8 cellular contexts compared by ENCODE assay signal in genomic region chr1:234817313-234818039, GRCh38.
A peak's percentile ranks its signal among the peaks of the same experiment; 100 is the strongest.
DNase-seq lines count a peak whose midpoint lies in the region; ATAC-seq, FAIRE-seq and TF ChIP-seq lines count a peak whose summit lies in the region.
"Not testable (repeated sequence)": the region's sequence is repeated elsewhere in the genome, so short reads cannot be mapped to it uniquely, and the experiment has no call there.

No MANE protein-coding gene starts in this region.

- not testable (repeated sequence) for H2BK15ac ChIP-seq in mesenchymal stem cell (ENCODE audit: low read depth, poor library complexity, severe bottlenecking)

- H3K36me3 ChIP-seq in esophagus squamous epithelium; mesenchymal stem cell (ENCODE audit: control insufficient read depth in 1 of 2, insufficient read depth in 2 of 2, low read depth in 1 of 2, low read length in 2 of 2); psoas muscle (ENCODE audit: insufficient read depth in 1 of 2, low read depth in 1 of 2); transverse colon: not testable (repeated sequence)

- not testable (repeated sequence) for TF ChIP-seq POLR2A in A549 (IDR thresholded peaks at IDR 0.05; ENCODE audit: low read length); esophagus squamous epithelium (IDR thresholded peaks at IDR 0.05)
- TF ChIP-seq POLR2A in transverse colon (IDR thresholded peaks at IDR 0.05) = peak; percentile 51

- TF ChIP-seq CTCF in A549 (IDR thresholded peaks at IDR 0.05); HFFc6 (IDR thresholded peaks at IDR 0.05); esophagus squamous epithelium (IDR thresholded peaks at IDR 0.05); psoas muscle (IDR thresholded peaks at IDR 0.05); transverse colon (IDR thresholded peaks at IDR 0.05): not testable (repeated sequence)

- not testable (repeated sequence) for H2BK12ac ChIP-seq in mesenchymal stem cell (ENCODE audit: low read length in 2 of 2)

- not testable (repeated sequence) for H3K4ac ChIP-seq in mesenchymal stem cell (ENCODE audit: low read depth in 1 of 2, low read length in 2 of 2)

- not testable (repeated sequence) for H3K79me1 ChIP-seq in mesenchymal stem cell (replicated peaks; ENCODE audit: low read length, poor library complexity, severe bottlenecking)

- intact Hi-C loops in esophagus squamous epithelium (cut with DNase I); psoas muscle (cut with DNase I); transverse colon (cut with DNase I; ENCODE audit: low total_unique reads): not testable (repeated sequence)

- peak overlapping the region; percentile 92 to 95 for H3K27ac ChIP-seq in A549
- peak overlapping the region; percentile 24 to 78 (median 60) for H3K27ac ChIP-seq in esophagus squamous epithelium
- peak overlapping the region; percentile 95 for H3K27ac ChIP-seq in mesenchymal stem cell (ENCODE audit: low read length, poor library complexity, severe bottlenecking)
- H3K27ac ChIP-seq in psoas muscle = peak overlapping the region; percentile 41
- H3K27ac ChIP-seq in transverse colon = peak overlapping the region; percentile 86 to 94 (median 90)

- not testable (repeated sequence) for H3K9me3 ChIP-seq in A549; esophagus squamous epithelium; mesenchymal stem cell (ENCODE audit: control insufficient read depth, low read length); psoas muscle; transverse colon

- ATAC-seq in A549 (peak; percentile 60 to 74), psoas muscle (peak in 1 of 4 donors; percentile 7)

- H2BK120ac ChIP-seq in mesenchymal stem cell (ENCODE audit: low read depth, low read length) = not testable (repeated sequence)

- H3K27me3 Mint-ChIP-seq in HFFc6 (ENCODE audit: insufficient read depth) = not testable (repeated sequence)

- POLR2A ChIA-PET in A549 (lab: Yijun Ruan, JAX) = not testable (repeated sequence)

- H3K27me3 ChIP-seq in esophagus squamous epithelium; mesenchymal stem cell (ENCODE audit: control insufficient read depth in 1 of 2, insufficient read depth in 1 of 2, low read length in 2 of 2); psoas muscle (ENCODE audit: insufficient read depth in 3 of 3, low read length in 2 of 3); transverse colon: not testable (repeated sequence)

- peak overlapping the region; percentile 82 for H3K27ac Mint-ChIP-seq in HFFc6

- H3K9me3 Mint-ChIP-seq in HFFc6 = not testable (repeated sequence)

- not testable (repeated sequence) for H3K14ac ChIP-seq in mesenchymal stem cell (ENCODE audit: low read length in 2 of 2)

- H3K36me3 Mint-ChIP-seq in HFFc6 (ENCODE audit: low read depth) = not testable (repeated sequence)

- not testable (repeated sequence) for H3K4me3 ChIP-seq in A549; esophagus squamous epithelium; mesenchymal stem cell (ENCODE audit: insufficient read depth in 1 of 2, low read depth in 1 of 2, low read length in 2 of 2); psoas muscle; transverse colon

- H2AK5ac ChIP-seq in mesenchymal stem cell (ENCODE audit: low read length, severe bottlenecking) = not testable (repeated sequence)

- H3K18ac ChIP-seq in mesenchymal stem cell (ENCODE audit: low read depth in 1 of 2, low read length in 2 of 2) = not testable (repeated sequence)

- H2BK5ac ChIP-seq in mesenchymal stem cell (ENCODE audit: low read depth, low read length, poor library complexity, severe bottlenecking) = peak overlapping the region; percentile 73

- peaks cover 18% of the 10 kb centered on the region for H3K4me1 Mint-ChIP-seq in HFFc6 (ENCODE audit: low read depth)

- in situ Hi-C loops in transverse colon (cut with MboI; ENCODE audit: low pct_ligation_motif_present in 1 of 4, low pct_unique_long_range_greater_than_20kb in 1 of 4, low sequenced_read_pairs in 3 of 4) = not testable (repeated sequence)

- peak; percentile 26 to 31; a peak in 2 of 5 replicates for TF ChIP-seq RAD21 in A549 (conservative IDR thresholded peaks at IDR 0.05 in 1 of 2, IDR thresholded peaks at IDR 0.05 in 1 of 2)

- DNase-seq in A549 (ENCODE audit: low read depth in 1 of 2, low spot score in 1 of 2) (peak; percentile 62 to 92), SW480 (ENCODE audit: low spot score) (peak; percentile 86), transverse colon (peak; percentile 62)
- DNase-seq in HFFc6; esophagus squamous epithelium (lab: John Stamatoyannopoulos, UW); mesenchymal stem cell; psoas muscle: not testable (repeated sequence)

- FAIRE-seq in A549 (lab: Jason Lieb, UNC) (peak; percentile 76), islet of Langerhans (lab: Jason Lieb, UNC) (peak; percentile 79)

- H2AFZ ChIP-seq in mesenchymal stem cell (ENCODE audit: low read depth, low read length) = not testable (repeated sequence)

- peak overlapping the region; percentile 72 for H3K4me2 ChIP-seq in A549
- peak overlapping the region; percentile 43 for H3K4me2 ChIP-seq in mesenchymal stem cell (ENCODE audit: low read length, poor library complexity, severe bottlenecking)

- H4K8ac ChIP-seq in mesenchymal stem cell (ENCODE audit: low read length) = not testable (repeated sequence)

- H3K4me3 Mint-ChIP-seq in HFFc6 = peak overlapping the region; percentile 61; the same call in 1 of the 2 replicates

- not testable (repeated sequence) for H3K23ac ChIP-seq in mesenchymal stem cell (ENCODE audit: low read length in 2 of 2)

- TF ChIP-seq EP300 in A549 (IDR thresholded peaks at IDR 0.05); transverse colon (IDR thresholded peaks at IDR 0.05; ENCODE audit: low read depth): not testable (repeated sequence)

- H3K9ac ChIP-seq in mesenchymal stem cell (ENCODE audit: low read length) = peak overlapping the region; percentile 54

- H4K91ac ChIP-seq in mesenchymal stem cell (ENCODE audit: low read length) = not testable (repeated sequence)

- 1% methylated on average over 9 of the region's 11 CpGs for WGBS in A549 (ENCODE audit: missing lambda C conversion rate)
- 55 to 64% methylated on average over 6 to 8 of the region's 11 CpGs for WGBS in esophagus squamous epithelium, 2 donors
- 92% methylated on average over 6 of the region's 11 CpGs for WGBS in mesenchymal stem cell
- WGBS in psoas muscle, 3 donors = 78 to 83% (median 80%) methylated on average over 11 of the region's 11 CpGs
- WGBS in transverse colon (ENCODE audit: low coverage in 1 of 2), 2 donors = 38 to 42% methylated on average over 6 to 9 of the region's 11 CpGs

- CTCF ChIA-PET in A549 (lab: Yijun Ruan, JAX) = not testable (repeated sequence)

- H3K4me1 ChIP-seq in A549 = peaks cover 32% of the 10 kb centered on the region
- peaks cover 0 to 16% (median 0%) of the 10 kb centered on the region in 3 donors for H3K4me1 ChIP-seq in esophagus squamous epithelium
- peaks cover 11% of the 10 kb centered on the region for H3K4me1 ChIP-seq in mesenchymal stem cell (ENCODE audit: control insufficient read depth, insufficient read depth, low read depth, low read length)
- not testable (repeated sequence) for H3K4me1 ChIP-seq in psoas muscle
- H3K4me1 ChIP-seq in transverse colon = peaks cover 4 to 30% (median 10%) of the 10 kb centered on the region in 4 donors

TF ChIP-seq in A549, 52 proteins besides CTCF, POLR2A, EP300 and RAD21:
- TF ChIP-seq GATA3 (IDR thresholded peaks at IDR 0.05; ENCODE audit: borderline replicate concordance) (peak; percentile 57; the same call in 1 of the 2 replicates), CEBPB (IDR thresholded peaks at IDR 0.05) (peak in 1 of 2 experiments; percentile 29; a peak in 1 of 4 replicates), HOXA7 (CRISPR knock-in tag; IDR thresholded peaks at IDR 0.05) (peak; percentile 20; the same call in 1 of the 2 replicates), HOXB13 (CRISPR knock-in tag; IDR thresholded peaks at IDR 0.05; ENCODE audit: low read depth) (peak; percentile 41; the same call in 1 of the 2 replicates), JUNB (IDR thresholded peaks at IDR 0.05) (0 out of 2 replicates have a peak, but pooled peaks have one; percentile 38)
TF ChIP-seq in A549: peak in this region for 5; not testable (repeated sequence) for 47.

Comparison
In these comparisons a context has a peak if more than half of its experiments do, and no peak if none do; other contexts are left out.
1. H3K27ac ChIP-seq: peak in every context shown above with its lines; median percentile 95 in mesenchymal stem cell; 94 in A549; 90 in transverse colon; 60 in esophagus squamous epithelium; 41 in psoas muscle.